Comparison of ENCODE assay signal across 13 cellular contexts in the genomic region with DNA sequence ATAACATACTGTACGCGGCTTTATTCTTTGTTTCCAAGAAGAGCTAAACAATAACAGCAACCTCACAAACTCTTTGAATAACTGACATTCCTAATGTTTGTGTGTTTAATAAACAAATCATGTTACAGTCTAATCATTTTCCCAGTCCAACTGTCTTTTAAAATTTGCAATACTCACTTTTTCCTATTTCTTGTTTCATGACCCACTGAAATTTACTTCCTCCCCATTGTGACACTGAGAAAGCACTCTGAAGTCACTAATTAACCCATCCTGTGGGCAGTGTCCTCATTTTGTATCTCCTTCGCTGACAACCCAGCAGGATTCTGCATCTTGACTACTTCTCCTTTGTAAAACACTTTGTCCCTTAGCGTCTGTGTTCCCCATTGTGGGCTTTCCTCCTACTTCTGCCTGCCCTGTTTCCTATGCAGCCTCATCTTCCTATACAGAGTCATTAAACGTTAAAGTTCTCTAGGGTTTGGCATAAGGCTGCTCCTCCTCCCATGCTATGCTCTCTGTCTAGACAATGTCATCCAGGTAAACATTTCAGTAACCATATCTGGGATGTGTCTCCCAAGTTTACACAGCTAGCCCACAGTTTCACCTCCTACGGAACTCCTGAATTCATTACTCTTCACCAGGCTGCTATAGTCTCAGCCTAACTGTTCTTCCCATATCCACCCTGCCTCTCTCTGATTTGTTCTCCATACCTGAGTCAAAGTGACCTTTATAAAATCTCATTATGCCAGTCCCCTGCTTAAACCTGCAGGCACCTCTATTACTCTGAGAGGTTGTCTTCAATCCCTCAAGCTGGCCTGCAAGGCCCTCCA.
DNase-seq lines count a peak whose midpoint lies in the region; ATAC-seq, FAIRE-seq and TF ChIP-seq lines count a peak whose summit lies in the region.
"Had no signal": no experiment of that assay in that cellular context is flagged by ENCODE, and none has a peak within 500 bp of the region (broad histone marks: within the 10 kb centered on the region; RNA-seq: fewer than 3 reads in every experiment).

No MANE protein-coding gene starts in this region.

- H3K79me2 ChIP-seq in H9 (ENCODE audit: insufficient read depth, low read length), result no peaks in the 10 kb centered on the region

- H2BK12ac ChIP-seq in H9 (ENCODE audit: insufficient read length, low read depth, low read length), result no peak overlapping the region

- H3K4me2 ChIP-seq in A549 (peak overlapping the region; percentile 72), H9 (ENCODE audit: insufficient read depth, insufficient read length, low read length) (no peak overlapping the region)

- H3K4me1 Mint-ChIP-seq in activated T-helper 17 cell treated with anti-CD3 and anti-CD28 coated beads, Interleukin-2, amount 50 U/mL, for 72 hours, result peaks cover 19% of the 10 kb centered on the region
- peaks cover 12 to 14% of the 10 kb centered on the region in 2 experiments for H3K4me1 Mint-ChIP-seq in H9

- TF ChIP-seq POLR2A in A549 (IDR thresholded peaks at IDR 0.05; ENCODE audit: low read length), result no peak

- peaks cover 6% of the 10 kb centered on the region for H3K36me3 Mint-ChIP-seq in activated T-helper 17 cell treated with anti-CD3 and anti-CD28 coated beads, Interleukin-2, amount 50 U/mL, for 72 hours (ENCODE audit: low read depth)
- no peaks in the 10 kb centered on the region for H3K36me3 Mint-ChIP-seq in H9 (ENCODE audit: insufficient read depth in 1 of 3, low read depth in 3 of 3)
- H3K36me3 Mint-ChIP-seq: natural killer cell had no signal

- no peak overlapping the region for H2AK5ac ChIP-seq in H9 (ENCODE audit: insufficient read length, low read length)

- peak in 1 of 2 experiments; percentile 14; a peak in 1 of 5 replicates for TF ChIP-seq EP300 in A549 (IDR thresholded peaks at IDR 0.05)

- no peaks in the 10 kb centered on the region for H4K20me1 ChIP-seq in H9 (ENCODE audit: control insufficient read depth, insufficient read depth, insufficient read length)

- no peak overlapping the region for H2BK15ac ChIP-seq in H9 (ENCODE audit: low read depth, low read length)

- 16% methylated on average over 6 of the region's 6 CpGs for WGBS in A549 (ENCODE audit: missing lambda C conversion rate)
- WGBS in aorta, 2 donors, result 91 to 94% methylated on average over 6 of the region's 6 CpGs
- WGBS in H9 (ENCODE audit: extremely low coverage, insufficient read length, low lambda C conversion rate), result no CpG with 5 or more reads among the region's 6 CpGs

- no peak overlapping the region for H3K9ac ChIP-seq in H9 (ENCODE audit: extremely low read depth, insufficient read length, low read length)

- intact Hi-C loops in lower lobe of right lung (cut with DNase I), result no loop called here
- intact Hi-C loops in aorta (cut with DNase I), result no loop called here

- no peak overlapping the region for H3K14ac ChIP-seq in H9 (ENCODE audit: insufficient read depth, low read length)

- peak; percentile 30 to 79 for DNase-seq in A549 (ENCODE audit: low read depth in 1 of 2, low spot score in 1 of 2)
- no peak for DNase-seq in lower lobe of right lung
- DNase-seq in foreskin fibroblast, result no peak
- no peak for DNase-seq in aorta
- DNase-seq in H9, result no peak
- DNase-seq: activated CD4-positive, alpha-beta T cell treated with anti-CD3 and anti-CD28 coated beads, Interleukin-2, amount 10 ng/mL, durations not matched to agents 7 days and 5 days; natural killer cell; NCI-H2029; stimulated activated CD4-positive, alpha-beta T cell treated with anti-CD3 and anti-CD28 coated beads, Interleukin-2, amount 100 ng/mL, for 24 hours had no signal

- no peak overlapping the region for H3K56ac ChIP-seq in H9 (ENCODE audit: insufficient read length, low read depth, low read length)

- H3T11ph ChIP-seq in H9 (ENCODE audit: low read length), result no peak overlapping the region

- no peaks in the 10 kb centered on the region for H3K79me1 ChIP-seq in H9 (ENCODE audit: insufficient read depth, low read depth, low read length, poor library complexity, severe bottlenecking)

- no peak overlapping the region for H4K91ac ChIP-seq in H9 (ENCODE audit: insufficient read length, low read depth, low read length)

- no peak overlapping the region for H3K4ac ChIP-seq in H9 (ENCODE audit: low read depth, low read length)

- peak overlapping the region; percentile 2; the same call in 1 of the 3 replicates for H3K4me3 ChIP-seq in A549
- no peak overlapping the region for H3K4me3 ChIP-seq in lower lobe of right lung
- H3K4me3 ChIP-seq in foreskin fibroblast (ENCODE audit: low read depth in 1 of 2, low read length in 2 of 2), result no peak overlapping the region
- no peak overlapping the region for H3K4me3 ChIP-seq in aorta (ENCODE audit: low read length in 2 of 2)
- H3K4me3 ChIP-seq: suprapubic skin had no signal

- H3K27me3 ChIP-seq in lower lobe of right lung (ENCODE audit: low read depth), result no peaks in the 10 kb centered on the region
- H3K27me3 ChIP-seq in aorta (ENCODE audit: control insufficient read depth in 1 of 2, insufficient read depth in 2 of 2, low read length in 1 of 2), result no peaks in the 10 kb centered on the region
- H3K27me3 ChIP-seq in H9 (ENCODE audit: insufficient read depth, low read length), result no peaks in the 10 kb centered on the region
- H3K27me3 ChIP-seq: suprapubic skin had no signal

- H4K5ac ChIP-seq in H9 (ENCODE audit: insufficient read length, low read depth, low read length), result no peak overlapping the region

- peak overlapping the region; percentile 89 for H3K27ac ChIP-seq in A549
- H3K27ac ChIP-seq in lower lobe of right lung, result no peak overlapping the region
- H3K27ac ChIP-seq in aorta (ENCODE audit: low read depth in 1 of 2, low read length in 2 of 2), result no peak overlapping the region
- no peak overlapping the region for H3K27ac ChIP-seq in H9 (ENCODE audit: insufficient read length, low read depth, low read length)
- H3K27ac ChIP-seq: suprapubic skin had no signal

- POLR2A ChIA-PET in A549 (lab: Yijun Ruan, JAX), result interaction anchor here (1.1 to 1.7 kb wide), 7 partner anchors 10 to 90 kb away, joined by 3 to 7 read pairs (median 4); no protein-coding TSS in a partner anchor

- H2BK120ac ChIP-seq in H9 (ENCODE audit: low read depth, low read length, poor library complexity, severe bottlenecking), result no peak overlapping the region

- peak overlapping the region; percentile 1 for H3K4me3 Mint-ChIP-seq in activated T-helper 17 cell treated with anti-CD3 and anti-CD28 coated beads, Interleukin-2, amount 50 U/mL, for 72 hours
- H3K4me3 Mint-ChIP-seq in H9, result no peak overlapping the region
- H3K4me3 Mint-ChIP-seq: activated CD4-positive, alpha-beta T cell treated with anti-CD3 and anti-CD28 coated beads, Interleukin-2, amount 10 ng/mL, durations not matched to agents 7 days and 5 days; natural killer cell had no signal

- H2AFZ ChIP-seq in H9 (ENCODE audit: low read length), result no peak overlapping the region

- H3K27ac Mint-ChIP-seq in activated T-helper 17 cell treated with anti-CD3 and anti-CD28 coated beads, Interleukin-2, amount 50 U/mL, for 72 hours, result no peak overlapping the region
- H3K27ac Mint-ChIP-seq in H9, result no peak overlapping the region
- H3K27ac Mint-ChIP-seq: activated CD4-positive, alpha-beta T cell treated with anti-CD3 and anti-CD28 coated beads, Interleukin-2, amount 10 ng/mL, durations not matched to agents 7 days and 5 days; natural killer cell had no signal

- no peaks in the 10 kb centered on the region for H3K27me3 Mint-ChIP-seq in activated T-helper 17 cell treated with anti-CD3 and anti-CD28 coated beads, Interleukin-2, amount 50 U/mL, for 72 hours
- H3K27me3 Mint-ChIP-seq in H9 (ENCODE audit: low read depth), result no peaks in the 10 kb centered on the region

- H3K23ac ChIP-seq in H9 (ENCODE audit: insufficient read length, low read depth, low read length), result no peak overlapping the region

- TF ChIP-seq RAD21 in A549 (conservative IDR thresholded peaks at IDR 0.05 in 1 of 2, IDR thresholded peaks at IDR 0.05 in 1 of 2), result no peak

- no peak overlapping the region for H3K18ac ChIP-seq in H9 (ENCODE audit: insufficient read length, low read depth, low read length)

- no peak overlapping the region for H2BK20ac ChIP-seq in H9 (ENCODE audit: low read depth, low read length, poor library complexity, severe bottlenecking)

- H4K8ac ChIP-seq in H9 (replicated peaks; ENCODE audit: insufficient read length, low read depth, low read length), result no peak overlapping the region

- peak; percentile 32 for FAIRE-seq in A549 (lab: Jason Lieb, UNC)

- no peak overlapping the region for H2BK5ac ChIP-seq in H9 (ENCODE audit: insufficient read length, low read length)

- CTCF ChIA-PET in A549 (lab: Yijun Ruan, JAX), result interaction anchor here (0.6 to 2.3 kb wide), 11 partner anchors 8 to 204 kb away, joined by 3 to 7 read pairs (median 4); no protein-coding TSS in a partner anchor

- H3K9me3 Mint-ChIP-seq in activated T-helper 17 cell treated with anti-CD3 and anti-CD28 coated beads, Interleukin-2, amount 50 U/mL, for 72 hours, result no peaks in the 10 kb centered on the region
- no peaks in the 10 kb centered on the region for H3K9me3 Mint-ChIP-seq in H9
- H3K9me3 Mint-ChIP-seq: activated CD4-positive, alpha-beta T cell treated with anti-CD3 and anti-CD28 coated beads, Interleukin-2, amount 10 ng/mL, durations not matched to agents 7 days and 5 days; natural killer cell had no signal

- H3K23me2 ChIP-seq in H9 (ENCODE audit: insufficient read length, low read depth, low read length, poor library complexity, severe bottlenecking), result no peaks in the 10 kb centered on the region

- peaks cover 45% of the 10 kb centered on the region for H3K4me1 ChIP-seq in A549
- H3K4me1 ChIP-seq in lower lobe of right lung, result peaks cover 16% of the 10 kb centered on the region
- peaks cover 0 to 2% of the 10 kb centered on the region in 2 donors for H3K4me1 ChIP-seq in aorta (ENCODE audit: control insufficient read depth in 1 of 2, insufficient read depth in 2 of 2, low read length in 2 of 2)
- no peaks in the 10 kb centered on the region; the same call in 1 of the 2 replicates for H3K4me1 ChIP-seq in H9 (ENCODE audit: insufficient read depth, low read length)

- peak; percentile 75 to 83 for ATAC-seq in A549
- peak; percentile 38 for ATAC-seq in HG03571 (IDR thresholded peaks at IDR 0.05; ENCODE audit: unreplicated experiment)
- ATAC-seq in activated T-helper 17 cell treated with anti-CD3 and anti-CD28 coated beads, Interleukin-2, amount 50 U/mL, for 72 hours (replicated peaks), result peak; percentile 28
- peak; percentile 66 to 79 for ATAC-seq in lower lobe of right lung
- ATAC-seq in HG03139 (IDR thresholded peaks at IDR 0.05; ENCODE audit: unreplicated experiment), result no peak
- no peak for ATAC-seq in aorta (ENCODE audit: low FRiP score)

- H3K9me3 ChIP-seq in A549 (no peaks in the 10 kb centered on the region), lower lobe of right lung (no peaks in the 10 kb centered on the region), aorta (ENCODE audit: control insufficient read depth, low read length) (no peaks in the 10 kb centered on the region), H9 (ENCODE audit: control insufficient read depth, low read depth, low read length) (no peaks in the 10 kb centered on the region)
- H3K9me3 ChIP-seq: suprapubic skin had no signal

- H3K36me3 ChIP-seq in lower lobe of right lung (no peaks in the 10 kb centered on the region), aorta (ENCODE audit: control insufficient read depth in 1 of 2, insufficient read depth in 2 of 2, low read length in 1 of 2) (no peaks in the 10 kb centered on the region)
- H3K36me3 ChIP-seq: suprapubic skin had no signal

- TF ChIP-seq CTCF in A549 (IDR thresholded peaks at IDR 0.05), result no peak
- TF ChIP-seq CTCF in lower lobe of right lung (IDR thresholded peaks at IDR 0.05), result no peak
- no peak for TF ChIP-seq CTCF in foreskin fibroblast (IDR thresholded peaks at IDR 0.05; ENCODE audit: low read depth, low read length)
- TF ChIP-seq CTCF in H9 (conservative IDR thresholded peaks at IDR 0.05), result no peak

Comparison
In these comparisons a context has a peak if more than half of its experiments do, and no peak if none do; other contexts are left out.
1. ATAC-seq: peak in A549 (2 of 2), HG03571 (single experiment), activated T-helper 17 cell treated with anti-CD3 and anti-CD28 coated beads, Interleukin-2, amount 50 U/mL, for 72 hours (single experiment) and lower lobe of right lung (2 of 2); none in HG03139 (single experiment) and aorta (single experiment).
2. DNase-seq: peak in A549 (2 of 2); none in lower lobe of right lung (single experiment), foreskin fibroblast (0 of 2), aorta (0 of 2) and H9 (single experiment).
3. H3K27ac ChIP-seq: peak in A549 (2 of 2); none in lower lobe of right lung (single experiment), aorta (0 of 2) and H9 (single experiment).